In the genomic region with DNA sequence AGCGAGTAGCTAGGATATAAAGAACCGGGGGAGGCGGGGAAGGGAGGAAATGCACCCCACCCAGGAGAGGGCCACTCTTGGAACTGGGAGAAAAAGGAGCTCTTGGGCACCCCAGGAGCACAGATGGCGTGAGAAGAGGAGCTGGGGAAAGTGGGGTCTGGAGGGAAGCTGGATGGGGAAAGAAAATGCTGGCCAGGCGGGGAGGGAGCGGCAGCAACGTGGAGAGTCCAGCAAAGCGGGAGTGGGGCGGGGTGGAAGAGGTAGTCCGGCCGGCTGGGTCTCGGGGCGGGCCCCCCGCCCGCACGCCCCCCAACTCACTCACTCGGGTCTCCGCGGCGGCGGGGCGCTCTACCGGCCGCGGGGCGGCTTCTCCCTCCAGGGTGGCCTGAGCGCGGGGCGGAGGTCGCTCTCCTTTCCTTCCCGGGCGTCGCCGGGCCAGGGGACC, we compare ENCODE assay signal across 8 cellular contexts. TPM values are rescaled to one million over a fixed set of nuclear protein-coding genes. Genes with fewer than 3 reads are reported as not detected.
DNase-seq lines count a peak whose midpoint lies in the region; ATAC-seq, FAIRE-seq and TF ChIP-seq lines count a peak whose summit lies in the region.

No MANE protein-coding gene starts in this region.

- peaks cover 11% of the 10 kb centered on the region for H3K4me1 ChIP-seq in CD8-positive, alpha-beta T cell (ENCODE audit: insufficient read depth, low read length)
- peaks cover 6 to 26% of the 10 kb centered on the region in 2 experiments; a peak in 4 of 5 replicates for H3K4me1 ChIP-seq in K562 (replicated peaks in 1 of 2; ENCODE audit: control insufficient read depth in 2 of 2, insufficient read depth in 2 of 2, low read length in 2 of 2)
- peaks cover 10 to 65% (median 51%) of the 10 kb centered on the region in 5 donors for H3K4me1 ChIP-seq in subcutaneous abdominal adipose tissue (ENCODE audit: control insufficient read depth in 5 of 5, insufficient read depth in 5 of 5, low read length in 5 of 5)

- TF ChIP-seq RAD21 in K562 (CRISPR knock-in tag; conservative IDR thresholded peaks at IDR 0.05 in 1 of 2, IDR thresholded peaks at IDR 0.05 in 1 of 2): no peak

- no peak for TF ChIP-seq EP300 in K562 (IDR thresholded peaks at IDR 0.05; ENCODE audit: low read length)

- no peak for TF ChIP-seq POLR2A in K562 (conservative IDR thresholded peaks at IDR 0.05)

- peak overlapping the region; percentile 89 to 96 for H3K9ac ChIP-seq in K562 (ENCODE audit: insufficient read depth in 1 of 2, low read depth in 2 of 2, low read length in 2 of 2)
- peak overlapping the region; percentile 86 to 99 (median 97) for H3K9ac ChIP-seq in subcutaneous abdominal adipose tissue (ENCODE audit: low read length in 5 of 5)

- in situ Hi-C loops in K562 (cut with MboI): no loop called here

- FAIRE-seq in K562 (lab: Jason Lieb, UNC): no peak

- TF ChIP-seq CTCF in CD8-positive, alpha-beta T cell (IDR thresholded peaks at IDR 0.05): no peak
- no peak for TF ChIP-seq CTCF in K562 (IDR thresholded peaks at IDR 0.05 in 2 of 3, conservative IDR thresholded peaks at IDR 0.05 in 1 of 3; ENCODE audit: insufficient read depth in 2 of 3, low read depth in 1 of 3, low read length in 3 of 3)

- H4K20me1 ChIP-seq in K562 (replicated peaks; ENCODE audit: control insufficient read depth, insufficient read depth, low read length): peaks cover 6% of the 10 kb centered on the region

- peaks cover 65% of the 10 kb centered on the region for H3K79me2 ChIP-seq in K562 (ENCODE audit: control insufficient read depth, insufficient read depth, low read length)

- H3K4me1 Mint-ChIP-seq in CD8-positive, alpha-beta T cell (ENCODE audit: low read depth): peaks cover 36% of the 10 kb centered on the region

- H3K27me3 ChIP-seq in CD8-positive, alpha-beta T cell (ENCODE audit: insufficient read depth, low read length): no peaks in the 10 kb centered on the region
- H3K27me3 ChIP-seq in MG63 (no peaks in the 10 kb centered on the region), K562 (ENCODE audit: control insufficient read depth in 2 of 2, insufficient read depth in 2 of 2, low read length in 2 of 2) (no peaks in the 10 kb centered on the region), subcutaneous abdominal adipose tissue (ENCODE audit: control insufficient read depth in 5 of 5, insufficient read depth in 4 of 5, low read length in 5 of 5) (no peaks in the 10 kb centered on the region)

- no peaks in the 10 kb centered on the region for H3K9me1 ChIP-seq in K562 (ENCODE audit: control insufficient read depth, insufficient read depth, low read length)

- H3K36me3 Mint-ChIP-seq in CD8-positive, alpha-beta T cell: peaks cover 31% of the 10 kb centered on the region

- H3K27me3 Mint-ChIP-seq in CD8-positive, alpha-beta T cell (ENCODE audit: low read depth): no peaks in the 10 kb centered on the region

- CTCF ChIA-PET in CD8-positive, alpha-beta T cell (lab: Charles Lee): interaction anchor here (1.3 kb wide), 1 partner anchor 20 kb away, joined by 4 read pairs; no protein-coding TSS in a partner anchor
- CTCF ChIA-PET in K562 (lab: Yijun Ruan, JAX; ENCODE audit: low intra/inter-chr PET ratio): no interaction called here

- peak overlapping the region; percentile 78 for H3K27ac ChIP-seq in CD8-positive, alpha-beta T cell (ENCODE audit: low read depth, low read length)
- H3K27ac ChIP-seq in K562 (ENCODE audit: extremely low read depth, low read depth, low read length) (peak overlapping the region; percentile 94), subcutaneous abdominal adipose tissue (ENCODE audit: low read depth, low read length) (peak overlapping the region; percentile 99)

- peak overlapping the region; percentile 98 for H3K27ac Mint-ChIP-seq in CD8-positive, alpha-beta T cell

- no peak for DNase-seq in CD8-positive, alpha-beta T cell
- DNase-seq in MG63 (no peak), K562 (ENCODE audit: extremely low read depth in 1 of 4, low spot score in 3 of 4) (peak in 3 of 4 experiments; percentile 23 to 42 (median 39)), left lobe of liver (ENCODE audit: low spot score) (peak; percentile 59)
- DNase-seq in stimulated activated naive CD4-positive, alpha-beta T cell treated with Interleukin-2 at 50 U/mL for 16 hours (lab: John Stamatoyannopoulos, UW): no peak

- H3K4me3 Mint-ChIP-seq in CD8-positive, alpha-beta T cell: peak overlapping the region; percentile 90

- H3K9me3 ChIP-seq in CD8-positive, alpha-beta T cell (ENCODE audit: low read length): no peaks in the 10 kb centered on the region
- no peaks in the 10 kb centered on the region for H3K9me3 ChIP-seq in MG63
- H3K9me3 ChIP-seq in K562 (replicated peaks; ENCODE audit: control insufficient read depth, insufficient read depth, low read depth, low read length): no peaks in the 10 kb centered on the region
- no peaks in the 10 kb centered on the region for H3K9me3 ChIP-seq in subcutaneous abdominal adipose tissue (ENCODE audit: control insufficient read depth in 5 of 5, low read length in 5 of 5)

- H3K36me3 ChIP-seq in CD8-positive, alpha-beta T cell (ENCODE audit: insufficient read depth, low read length): no peaks in the 10 kb centered on the region
- peaks cover 35% of the 10 kb centered on the region for H3K36me3 ChIP-seq in MG63
- peaks cover 19% of the 10 kb centered on the region for H3K36me3 ChIP-seq in K562 (ENCODE audit: control insufficient read depth, insufficient read depth, low read length)
- H3K36me3 ChIP-seq in subcutaneous abdominal adipose tissue (ENCODE audit: control insufficient read depth in 5 of 5, insufficient read depth in 5 of 5, low read length in 5 of 5): peaks cover 0 to 11% (median 2%) of the 10 kb centered on the region in 5 donors

- POLR2A ChIA-PET in CD8-positive, alpha-beta T cell (lab: Charles Lee): interaction anchor here (0.6 to 7.5 kb wide), 17 partner anchors 9 to 354 kb away, joined by 3 to 85 read pairs (median 3); a partner anchor contains a TSS
- POLR2A ChIA-PET in K562 (lab: Yijun Ruan, JAX): interaction anchor here (0.6 to 3.0 kb wide), 17 partner anchors 10 to 504 kb away, joined by 3 to 36 read pairs (median 4); a partner anchor contains a TSS

- BruUV-seq in K562 (replicated peaks; lab: Mats Ljungman, UMichigan): no TSS peak

- H3K4me3 ChIP-seq in CD8-positive, alpha-beta T cell (ENCODE audit: low read depth, low read length): peak overlapping the region; percentile 79
- H3K4me3 ChIP-seq in MG63 (peak overlapping the region; percentile 94), K562 (peak overlapping the region; percentile 92), subcutaneous abdominal adipose tissue (ENCODE audit: low read depth in 1 of 5, low read length in 5 of 5) (peak overlapping the region; percentile 97 to 99 (median 98))

- no peak for ATAC-seq in CD8-positive, alpha-beta T cell
- ATAC-seq in K562 (no peak), left lobe of liver (no peak), HG02623 (IDR thresholded peaks at IDR 0.05; ENCODE audit: unreplicated experiment) (no peak), GM18502 (IDR thresholded peaks at IDR 0.05; ENCODE audit: poor library complexity, unreplicated experiment) (no peak)

- no peaks in the 10 kb centered on the region for H3K9me3 Mint-ChIP-seq in CD8-positive, alpha-beta T cell

- peak overlapping the region; percentile 40; the same call in 1 of the 2 replicates for H2AFZ ChIP-seq in K562 (ENCODE audit: low read depth, low read length)

- peak overlapping the region; percentile 94 for H3K4me2 ChIP-seq in K562 (ENCODE audit: insufficient read depth, low read length)

- intact Hi-C loops in CD8-positive, alpha-beta T cell (cut with DNase I, micrococcal nuclease): loop anchor here (1.0 to 10.0 kb wide), 8 partner anchors 23 to 1169 kb away; a partner anchor contains a TSS
- intact Hi-C loops in K562 (cut with micrococcal nuclease): no loop called here

- WGBS in K562 (ENCODE audit: insufficient coverage, low coverage, missing lambda C conversion rate): 2% methylated on average over 8 of the region's 34 CpGs

RNA-seq across cellular contexts. Expression of a gene that starts 0.5 kb away (rescaled TPM):
- total RNA-seq in CD8-positive, alpha-beta T cell: 10 to 100 TPM; 27.0 to 33.5 TPM
- total RNA-seq in MG63 (2014; rRNA removed; shearing (Covaris generic); ENCODE audit: low replicate concordance): 26.2 and 36.0 TPM in 2 replicates
- 12.6 and 28.4 TPM in 2 replicates for total RNA-seq in K562 (2011; cell fraction: chromatin; rRNA removed; ENCODE audit: low replicate concordance)
- 13.4 and 17.7 TPM in 2 replicates for total RNA-seq in K562 (2011; cell fraction: nucleolus; rRNA removed)
- total RNA-seq in K562 (2011; cell fraction: nucleoplasm; rRNA removed): 17.2 and 21.9 TPM in 2 replicates
- total RNA-seq in K562 (2014; rRNA removed) (10.1 and 14.0 TPM in 2 replicates), K562 (2014; rRNA removed; fragmentation: Illumina TruSeq; extraction: Trizol) (5.8 and 5.9 TPM in 2 replicates), K562 (2015; rRNA removed; fragmentation: Illumina TruSeq; extraction: Trizol) (8.0 and 8.4 TPM in 2 replicates), K562 (2021) (17.4 and 20.5 TPM in 2 replicates), left lobe of liver (40.1 TPM)
- polyA plus RNA-seq in K562 (2011; rRNA removed) (3.6 and 6.7 TPM in 2 replicates), K562 (2014; fragmentation: Illumina TruSeq; extraction: Trizol) (11.6 and 11.8 TPM in 2 replicates), K562 (2014; fragmentation: Nextera tagmentation; extraction: Ambion mirVana) (1 to 10 TPM; 3.3 to 6.2 TPM), K562 (2014; rRNA removed) (7.3 and 7.7 TPM in 2 replicates)
- polyA plus RNA-seq in K562 (2011; cell fraction: cytosol; rRNA removed): 5.7 and 7.7 TPM in 2 replicates
- 6.8 and 9.9 TPM in 2 replicates for polyA plus RNA-seq in K562 (2011; cell fraction: nucleus; rRNA removed)
- polyA plus RNA-seq in K562 (2012): 7.9 and 9.5 TPM in 2 replicates
- polyA minus RNA-seq in K562 (2011; rRNA and poly(A)+ RNA removed): 5.2 and 5.4 TPM in 2 replicates
- 8.1 and 9.7 TPM in 2 replicates for polyA minus RNA-seq in K562 (2011; cell fraction: cytosol; rRNA and poly(A)+ RNA removed)
- polyA minus RNA-seq in K562 (2011; cell fraction: nucleus; rRNA and poly(A)+ RNA removed): 3.3 and 3.6 TPM in 2 replicates

RNA-seq across cellular contexts. Expression of a gene that starts 22.4 kb away (rescaled TPM):
- total RNA-seq in CD8-positive, alpha-beta T cell: 10 to 100 TPM; 52.9 to 57.4 TPM
- total RNA-seq in MG63 (2014; rRNA removed; shearing (Covaris generic); ENCODE audit: low replicate concordance): 101 and 111 TPM in 2 replicates
- total RNA-seq in K562 (2011; cell fraction: chromatin; rRNA removed; ENCODE audit: low replicate concordance): 13.0 and 18.7 TPM in 2 replicates
- 18.2 and 18.6 TPM in 2 replicates for total RNA-seq in K562 (2011; cell fraction: nucleolus; rRNA removed)
- total RNA-seq in K562 (2011; cell fraction: nucleoplasm; rRNA removed): 19.8 and 20.8 TPM in 2 replicates
- total RNA-seq in K562 (2014; rRNA removed) (92.7 and 94.8 TPM in 2 replicates), K562 (2014; rRNA removed; fragmentation: Illumina TruSeq; extraction: Trizol) (112 and 117 TPM in 2 replicates), K562 (2015; rRNA removed; fragmentation: Illumina TruSeq; extraction: Trizol) (97.7 and 101 TPM in 2 replicates), K562 (2021) (69.5 and 73.2 TPM in 2 replicates), left lobe of liver (14.6 TPM)
- polyA plus RNA-seq in K562 (2011; rRNA removed) (94.3 and 119 TPM in 2 replicates), K562 (2014; fragmentation: Illumina TruSeq; extraction: Trizol) (101 and 109 TPM in 2 replicates), K562 (2014; fragmentation: Nextera tagmentation; extraction: Ambion mirVana) (10 to 100 TPM; 14.2 to 30.9 TPM), K562 (2014; rRNA removed) (144 and 150 TPM in 2 replicates)
- 65.2 and 100 TPM in 2 replicates for polyA plus RNA-seq in K562 (2011; cell fraction: cytosol; rRNA removed)
- polyA plus RNA-seq in K562 (2011; cell fraction: nucleus; rRNA removed): 24.5 and 36.1 TPM in 2 replicates
- polyA plus RNA-seq in K562 (2012): 39.8 and 74.3 TPM in 2 replicates
- 45.3 and 47.4 TPM in 2 replicates for polyA minus RNA-seq in K562 (2011; rRNA and poly(A)+ RNA removed)
- polyA minus RNA-seq in K562 (2011; cell fraction: cytosol; rRNA and poly(A)+ RNA removed): 10.5 and 16.9 TPM in 2 replicates
- 6.3 and 9.4 TPM in 2 replicates for polyA minus RNA-seq in K562 (2011; cell fraction: nucleus; rRNA and poly(A)+ RNA removed)

RNA-seq across cellular contexts. Expression of a gene that starts 22.8 kb away (rescaled TPM):
- 10 to 100 TPM; 83.7 to 95.2 TPM for total RNA-seq in CD8-positive, alpha-beta T cell
- total RNA-seq in MG63 (2014; rRNA removed; shearing (Covaris generic); ENCODE audit: low replicate concordance): 53.2 and 90.1 TPM in 2 replicates
- total RNA-seq in K562 (2011; cell fraction: chromatin; rRNA removed; ENCODE audit: low replicate concordance): 66.8 and 134 TPM in 2 replicates
- total RNA-seq in K562 (2011; cell fraction: nucleolus; rRNA removed): 96.2 and 100 TPM in 2 replicates
- 83.8 and 84.8 TPM in 2 replicates for total RNA-seq in K562 (2011; cell fraction: nucleoplasm; rRNA removed)
- 84.1 and 116 TPM in 2 replicates for total RNA-seq in K562 (2014; rRNA removed)
- 34.1 and 42.1 TPM in 2 replicates for total RNA-seq in K562 (2014; rRNA removed; fragmentation: Illumina TruSeq; extraction: Trizol)
- total RNA-seq in K562 (2015; rRNA removed; fragmentation: Illumina TruSeq; extraction: Trizol): 52.5 and 53.3 TPM in 2 replicates
- 117 and 119 TPM in 2 replicates for total RNA-seq in K562 (2021)
- polyA plus RNA-seq in K562 (2011; rRNA removed): 17.0 and 41.7 TPM in 2 replicates
- polyA plus RNA-seq in K562 (2011; cell fraction: cytosol; rRNA removed): 32.6 and 36.3 TPM in 2 replicates
- polyA plus RNA-seq in K562 (2011; cell fraction: nucleus; rRNA removed): 119 and 126 TPM in 2 replicates
- 86.0 and 125 TPM in 2 replicates for polyA plus RNA-seq in K562 (2012)
- polyA plus RNA-seq in K562 (2014; fragmentation: Illumina TruSeq; extraction: Trizol): 109 and 111 TPM in 2 replicates
- polyA plus RNA-seq in K562 (2014; fragmentation: Nextera tagmentation; extraction: Ambion mirVana): 10 to 100 TPM; 16.2 to 28.7 TPM
- 43.2 and 54.6 TPM in 2 replicates for polyA plus RNA-seq in K562 (2014; rRNA removed)
- 14.8 and 25.3 TPM in 2 replicates for polyA minus RNA-seq in K562 (2011; rRNA and poly(A)+ RNA removed)
- polyA minus RNA-seq in K562 (2011; cell fraction: cytosol; rRNA and poly(A)+ RNA removed): 42.2 and 69.6 TPM in 2 replicates
- polyA minus RNA-seq in K562 (2011; cell fraction: nucleus; rRNA and poly(A)+ RNA removed): 39.7 and 49.1 TPM in 2 replicates
- total RNA-seq in left lobe of liver: 71.8 TPM

Comparison
In these comparisons a context has a peak if more than half of its experiments do, and no peak if none do; other contexts are left out.
1. DNase-seq: peak in K562 (3 of 4) and left lobe of liver (single experiment); none in CD8-positive, alpha-beta T cell (0 of 7), MG63 (single experiment) and stimulated activated naive CD4-positive, alpha-beta T cell treated with Interleukin-2 at 50 U/mL for 16 hours (single experiment).
2. Peak in every context shown above with its lines, with median percentiles within 50 percentile points of each other: H3K27ac ChIP-seq and H3K4me3 ChIP-seq.